1 cellular context compared by ENCODE assay signal in the genomic region with DNA sequence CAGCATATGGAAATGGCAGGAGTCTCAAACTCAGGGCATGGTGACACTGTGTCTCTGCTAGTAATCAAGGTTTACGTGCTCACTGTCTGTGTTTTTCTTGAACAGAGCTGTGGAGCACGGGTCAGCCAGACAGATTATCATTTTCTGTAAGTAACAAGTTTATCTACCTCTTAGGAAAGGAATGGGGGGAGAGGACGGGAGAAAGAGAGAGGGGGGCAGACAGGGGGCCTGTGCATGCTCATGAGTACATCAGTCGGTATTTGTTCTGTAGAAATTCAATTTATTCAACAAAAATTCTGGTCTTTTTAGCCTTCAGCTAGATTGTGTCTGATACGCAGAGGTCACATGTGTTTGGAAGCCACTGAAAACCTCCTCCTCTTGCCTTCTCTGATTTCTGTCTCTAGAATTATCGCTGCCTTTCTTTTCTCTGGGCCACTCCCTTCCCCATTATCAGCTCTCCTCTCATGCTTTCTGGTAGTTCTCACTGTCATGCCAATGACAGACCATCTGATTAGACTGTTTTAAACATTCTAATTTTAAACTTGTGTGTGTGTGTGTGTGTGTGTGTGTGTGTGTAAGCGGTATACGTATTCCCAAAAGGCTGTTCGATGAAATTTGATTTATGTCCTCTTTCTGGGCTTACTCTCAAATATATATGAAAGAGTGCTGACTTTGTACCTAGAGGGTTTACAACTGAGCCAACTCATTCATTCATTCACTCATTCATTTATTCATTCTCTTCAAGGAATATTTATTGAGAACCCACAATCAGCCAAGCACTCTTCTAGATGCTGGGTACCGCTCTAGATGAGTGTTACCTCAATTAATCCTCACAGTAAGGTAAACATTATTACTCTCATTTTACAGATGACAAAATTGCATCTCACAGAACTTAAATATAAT.
A peak's percentile ranks its signal among the peaks of the same experiment; 100 is the strongest.
TF ChIP-seq lines count a peak whose summit lies in the region.

No MANE protein-coding gene starts in this region.

TF ChIP-seq in K562, 482 proteins besides CTCF, POLR2A, EP300 and RAD21 (continued from another document and continues in another):
- TF ChIP-seq, protein P1, sequence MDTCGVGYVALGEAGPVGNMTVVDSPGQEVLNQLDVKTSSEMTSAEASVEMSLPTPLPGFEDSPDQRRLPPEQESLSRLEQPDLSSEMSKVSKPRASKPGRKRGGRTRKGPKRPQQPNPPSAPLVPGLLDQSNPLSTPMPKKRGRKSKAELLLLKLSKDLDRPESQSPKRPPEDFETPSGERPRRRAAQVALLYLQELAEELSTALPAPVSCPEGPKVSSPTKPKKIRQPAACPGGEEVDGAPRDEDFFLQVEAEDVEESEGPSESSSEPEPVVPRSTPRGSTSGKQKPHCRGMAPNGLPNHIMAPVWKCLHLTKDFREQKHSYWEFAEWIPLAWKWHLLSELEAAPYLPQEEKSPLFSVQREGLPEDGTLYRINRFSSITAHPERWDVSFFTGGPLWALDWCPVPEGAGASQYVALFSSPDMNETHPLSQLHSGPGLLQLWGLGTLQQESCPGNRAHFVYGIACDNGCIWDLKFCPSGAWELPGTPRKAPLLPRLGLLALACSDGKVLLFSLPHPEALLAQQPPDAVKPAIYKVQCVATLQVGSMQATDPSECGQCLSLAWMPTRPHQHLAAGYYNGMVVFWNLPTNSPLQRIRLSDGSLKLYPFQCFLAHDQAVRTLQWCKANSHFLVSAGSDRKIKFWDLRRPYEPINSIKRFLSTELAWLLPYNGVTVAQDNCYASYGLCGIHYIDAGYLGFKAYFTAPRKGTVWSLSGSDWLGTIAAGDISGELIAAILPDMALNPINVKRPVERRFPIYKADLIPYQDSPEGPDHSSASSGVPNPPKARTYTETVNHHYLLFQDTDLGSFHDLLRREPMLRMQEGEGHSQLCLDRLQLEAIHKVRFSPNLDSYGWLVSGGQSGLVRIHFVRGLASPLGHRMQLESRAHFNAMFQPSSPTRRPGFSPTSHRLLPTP (IDR thresholded peaks at IDR 0.05; ENCODE audit: borderline replicate concordance, extremely low read depth, insufficient read length) = no peak
- no peak for TF ChIP-seq CHD1 (IDR thresholded peaks at IDR 0.05; ENCODE audit: low read length)
- TF ChIP-seq, protein P2, sequence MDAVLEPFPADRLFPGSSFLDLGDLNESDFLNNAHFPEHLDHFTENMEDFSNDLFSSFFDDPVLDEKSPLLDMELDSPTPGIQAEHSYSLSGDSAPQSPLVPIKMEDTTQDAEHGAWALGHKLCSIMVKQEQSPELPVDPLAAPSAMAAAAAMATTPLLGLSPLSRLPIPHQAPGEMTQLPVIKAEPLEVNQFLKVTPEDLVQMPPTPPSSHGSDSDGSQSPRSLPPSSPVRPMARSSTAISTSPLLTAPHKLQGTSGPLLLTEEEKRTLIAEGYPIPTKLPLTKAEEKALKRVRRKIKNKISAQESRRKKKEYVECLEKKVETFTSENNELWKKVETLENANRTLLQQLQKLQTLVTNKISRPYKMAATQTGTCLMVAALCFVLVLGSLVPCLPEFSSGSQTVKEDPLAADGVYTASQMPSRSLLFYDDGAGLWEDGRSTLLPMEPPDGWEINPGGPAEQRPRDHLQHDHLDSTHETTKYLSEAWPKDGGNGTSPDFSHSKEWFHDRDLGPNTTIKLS (IDR thresholded peaks at IDR 0.05; ENCODE audit: borderline replicate concordance, low read depth) = no peak
- TF ChIP-seq CBX8 (IDR thresholded peaks at IDR 0.05; ENCODE audit: borderline replicate concordance, extremely low read depth, low read depth, low read length, poor library complexity, severe bottlenecking) = no peak
- TF ChIP-seq, protein P3, sequence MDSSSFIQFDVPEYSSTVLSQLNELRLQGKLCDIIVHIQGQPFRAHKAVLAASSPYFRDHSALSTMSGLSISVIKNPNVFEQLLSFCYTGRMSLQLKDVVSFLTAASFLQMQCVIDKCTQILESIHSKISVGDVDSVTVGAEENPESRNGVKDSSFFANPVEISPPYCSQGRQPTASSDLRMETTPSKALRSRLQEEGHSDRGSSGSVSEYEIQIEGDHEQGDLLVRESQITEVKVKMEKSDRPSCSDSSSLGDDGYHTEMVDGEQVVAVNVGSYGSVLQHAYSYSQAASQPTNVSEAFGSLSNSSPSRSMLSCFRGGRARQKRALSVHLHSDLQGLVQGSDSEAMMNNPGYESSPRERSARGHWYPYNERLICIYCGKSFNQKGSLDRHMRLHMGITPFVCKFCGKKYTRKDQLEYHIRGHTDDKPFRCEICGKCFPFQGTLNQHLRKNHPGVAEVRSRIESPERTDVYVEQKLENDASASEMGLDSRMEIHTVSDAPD (CRISPR knock-in tag; IDR thresholded peaks at IDR 0.05) = no peak
- no peak for TF ChIP-seq SIRT6 (IDR thresholded peaks at IDR 0.05; ENCODE audit: low read depth, low read length)
- TF ChIP-seq NRF1 (conservative IDR thresholded peaks at IDR 0.05 in 1 of 2, IDR thresholded peaks at IDR 0.05 in 1 of 2) = no peak
- TF ChIP-seq, protein P4, sequence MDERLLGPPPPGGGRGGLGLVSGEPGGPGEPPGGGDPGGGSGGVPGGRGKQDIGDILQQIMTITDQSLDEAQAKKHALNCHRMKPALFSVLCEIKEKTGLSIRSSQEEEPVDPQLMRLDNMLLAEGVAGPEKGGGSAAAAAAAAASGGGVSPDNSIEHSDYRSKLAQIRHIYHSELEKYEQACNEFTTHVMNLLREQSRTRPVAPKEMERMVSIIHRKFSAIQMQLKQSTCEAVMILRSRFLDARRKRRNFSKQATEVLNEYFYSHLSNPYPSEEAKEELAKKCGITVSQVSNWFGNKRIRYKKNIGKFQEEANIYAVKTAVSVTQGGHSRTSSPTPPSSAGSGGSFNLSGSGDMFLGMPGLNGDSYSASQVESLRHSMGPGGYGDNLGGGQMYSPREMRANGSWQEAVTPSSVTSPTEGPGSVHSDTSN (CRISPR knock-in tag; IDR thresholded peaks at IDR 0.05; ENCODE audit: low read depth) = no peak
- TF ChIP-seq, protein P4 (tag; conservative IDR thresholded peaks at IDR 0.05; ENCODE audit: low read depth) = peak; percentile 96
- TF ChIP-seq ZNF707 (CRISPR knock-in tag; conservative IDR thresholded peaks at IDR 0.05) = no peak
- TF ChIP-seq, protein P5, sequence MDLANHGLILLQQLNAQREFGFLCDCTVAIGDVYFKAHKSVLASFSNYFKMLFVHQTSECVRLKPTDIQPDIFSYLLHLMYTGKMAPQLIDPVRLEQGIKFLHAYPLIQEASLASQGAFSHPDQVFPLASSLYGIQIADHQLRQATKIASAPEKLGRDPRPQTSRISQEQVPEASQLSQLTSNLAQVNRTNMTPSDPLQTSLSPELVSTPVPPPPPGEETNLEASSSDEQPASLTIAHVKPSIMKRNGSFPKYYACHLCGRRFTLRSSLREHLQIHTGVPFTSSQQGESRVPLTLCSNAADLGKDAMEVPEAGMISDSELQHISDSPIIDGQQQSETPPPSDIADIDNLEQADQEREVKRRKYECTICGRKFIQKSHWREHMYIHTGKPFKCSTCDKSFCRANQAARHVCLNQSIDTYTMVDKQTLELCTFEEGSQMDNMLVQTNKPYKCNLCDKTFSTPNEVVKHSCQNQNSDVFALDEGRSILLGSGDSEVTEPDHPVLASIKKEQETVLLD (IDR thresholded peaks at IDR 0.05) = no peak
- peak; percentile 74; the same call in 1 of the 2 replicates for TF ChIP-seq PYGO2 (tag; IDR thresholded peaks at IDR 0.05)
- TF ChIP-seq SRSF1 (IDR thresholded peaks at IDR 0.05; ENCODE audit: low read depth, low read length) = no peak
- peak; percentile 48; the same call in 1 of the 2 replicates for TF ChIP-seq HDAC2 (IDR thresholded peaks at IDR 0.05)
- peak; percentile 67 for TF ChIP-seq MYBL2 (IDR thresholded peaks at IDR 0.05; ENCODE audit: low read depth)
- no peak for TF ChIP-seq MYBL2 (CRISPR knock-in tag; IDR thresholded peaks at IDR 0.05; ENCODE audit: borderline replicate concordance)
- TF ChIP-seq MCM5 (IDR thresholded peaks at IDR 0.05; ENCODE audit: low read depth) = no peak
- TF ChIP-seq, protein P6, sequence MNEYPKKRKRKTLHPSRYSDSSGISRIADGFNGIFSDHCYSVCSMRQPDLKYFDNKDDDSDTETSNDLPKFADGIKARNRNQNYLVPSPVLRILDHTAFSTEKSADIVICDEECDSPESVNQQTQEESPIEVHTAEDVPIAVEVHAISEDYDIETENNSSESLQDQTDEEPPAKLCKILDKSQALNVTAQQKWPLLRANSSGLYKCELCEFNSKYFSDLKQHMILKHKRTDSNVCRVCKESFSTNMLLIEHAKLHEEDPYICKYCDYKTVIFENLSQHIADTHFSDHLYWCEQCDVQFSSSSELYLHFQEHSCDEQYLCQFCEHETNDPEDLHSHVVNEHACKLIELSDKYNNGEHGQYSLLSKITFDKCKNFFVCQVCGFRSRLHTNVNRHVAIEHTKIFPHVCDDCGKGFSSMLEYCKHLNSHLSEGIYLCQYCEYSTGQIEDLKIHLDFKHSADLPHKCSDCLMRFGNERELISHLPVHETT (CRISPR knock-in tag; conservative IDR thresholded peaks at IDR 0.05 in 1 of 2, IDR thresholded peaks at IDR 0.05 in 1 of 2) = peak in 1 of 2 experiments; percentile 43; a peak in 1 of 4 replicates
- peak; percentile 14; the same call in 1 of the 2 replicates for TF ChIP-seq EHMT2 (IDR thresholded peaks at IDR 0.05)
- TF ChIP-seq, protein P7, sequence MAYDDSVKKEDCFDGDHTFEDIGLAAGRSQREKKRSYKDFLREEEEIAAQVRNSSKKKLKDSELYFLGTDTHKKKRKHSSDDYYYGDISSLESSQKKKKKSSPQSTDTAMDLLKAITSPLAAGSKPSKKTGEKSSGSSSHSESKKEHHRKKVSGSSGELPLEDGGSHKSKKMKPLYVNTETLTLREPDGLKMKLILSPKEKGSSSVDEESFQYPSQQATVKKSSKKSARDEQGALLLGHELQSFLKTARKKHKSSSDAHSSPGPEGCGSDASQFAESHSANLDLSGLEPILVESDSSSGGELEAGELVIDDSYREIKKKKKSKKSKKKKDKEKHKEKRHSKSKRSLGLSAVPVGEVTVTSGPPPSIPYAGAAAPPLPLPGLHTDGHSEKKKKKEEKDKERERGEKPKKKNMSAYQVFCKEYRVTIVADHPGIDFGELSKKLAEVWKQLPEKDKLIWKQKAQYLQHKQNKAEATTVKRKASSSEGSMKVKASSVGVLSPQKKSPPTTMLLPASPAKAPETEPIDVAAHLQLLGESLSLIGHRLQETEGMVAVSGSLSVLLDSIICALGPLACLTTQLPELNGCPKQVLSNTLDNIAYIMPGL (CRISPR knock-in tag; IDR thresholded peaks at IDR 0.05) = no peak
- TF ChIP-seq CBFA2T3 (IDR thresholded peaks at IDR 0.05) = peak; percentile 89
- no peak for TF ChIP-seq HOXB6 (CRISPR knock-in tag; IDR thresholded peaks at IDR 0.05; ENCODE audit: borderline replicate concordance)
- TF ChIP-seq HSF4 (CRISPR knock-in tag; IDR thresholded peaks at IDR 0.05; ENCODE audit: borderline replicate concordance) = peak; percentile 24; the same call in 1 of the 2 replicates
- TF ChIP-seq KDM1A (IDR thresholded peaks at IDR 0.05) = peak; percentile 66 to 85; a peak in 3 of 4 replicates
- TF ChIP-seq E2F3 (CRISPR knock-in tag; IDR thresholded peaks at IDR 0.05) = no peak
- TF ChIP-seq, protein P8, sequence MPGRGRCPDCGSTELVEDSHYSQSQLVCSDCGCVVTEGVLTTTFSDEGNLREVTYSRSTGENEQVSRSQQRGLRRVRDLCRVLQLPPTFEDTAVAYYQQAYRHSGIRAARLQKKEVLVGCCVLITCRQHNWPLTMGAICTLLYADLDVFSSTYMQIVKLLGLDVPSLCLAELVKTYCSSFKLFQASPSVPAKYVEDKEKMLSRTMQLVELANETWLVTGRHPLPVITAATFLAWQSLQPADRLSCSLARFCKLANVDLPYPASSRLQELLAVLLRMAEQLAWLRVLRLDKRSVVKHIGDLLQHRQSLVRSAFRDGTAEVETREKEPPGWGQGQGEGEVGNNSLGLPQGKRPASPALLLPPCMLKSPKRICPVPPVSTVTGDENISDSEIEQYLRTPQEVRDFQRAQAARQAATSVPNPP (IDR thresholded peaks at IDR 0.05; ENCODE audit: borderline replicate concordance, insufficient read depth, insufficient read length) = no peak
- TF ChIP-seq, protein P9, sequence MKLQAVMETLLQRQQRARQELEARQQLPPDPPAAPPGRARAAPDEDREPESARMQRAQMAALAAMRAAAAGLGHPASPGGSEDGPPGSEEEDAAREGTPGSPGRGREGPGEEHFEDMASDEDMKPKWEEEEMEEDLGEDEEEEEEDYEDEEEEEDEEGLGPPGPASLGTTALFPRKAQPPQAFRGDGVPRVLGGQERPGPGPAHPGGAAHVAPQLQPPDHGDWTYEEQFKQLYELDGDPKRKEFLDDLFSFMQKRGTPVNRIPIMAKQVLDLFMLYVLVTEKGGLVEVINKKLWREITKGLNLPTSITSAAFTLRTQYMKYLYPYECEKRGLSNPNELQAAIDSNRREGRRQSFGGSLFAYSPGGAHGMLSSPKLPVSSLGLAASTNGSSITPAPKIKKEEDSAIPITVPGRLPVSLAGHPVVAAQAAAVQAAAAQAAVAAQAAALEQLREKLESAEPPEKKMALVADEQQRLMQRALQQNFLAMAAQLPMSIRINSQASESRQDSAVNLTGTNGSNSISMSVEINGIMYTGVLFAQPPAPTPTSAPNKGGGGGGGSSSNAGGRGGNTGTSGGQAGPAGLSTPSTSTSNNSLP (IDR thresholded peaks at IDR 0.05; ENCODE audit: borderline replicate concordance, low read depth, low read length) = peak; percentile 19; the same call in 1 of the 2 replicates
- no peak for TF ChIP-seq ZKSCAN3 (CRISPR knock-in tag; IDR thresholded peaks at IDR 0.05)
- no peak for TF ChIP-seq ZNF324 (CRISPR knock-in tag; IDR thresholded peaks at IDR 0.05)
- peak; percentile 40 for TF ChIP-seq ZFP36 (IDR thresholded peaks at IDR 0.05; ENCODE audit: low read depth, low read length, partially characterized antibody)
- peak in 1 of 2 experiments; percentile 64; a peak in 2 of 4 replicates for TF ChIP-seq TRIM24 (IDR thresholded peaks at IDR 0.05)
- no peak for TF ChIP-seq ILF3 (IDR thresholded peaks at IDR 0.05; ENCODE audit: borderline replicate concordance)
- TF ChIP-seq PML (IDR thresholded peaks at IDR 0.05; ENCODE audit: low read length) = peak; percentile 26; the same call in 1 of the 2 replicates
- TF ChIP-seq NR2C2 (CRISPR knock-in tag; IDR thresholded peaks at IDR 0.05) = no peak
- TF ChIP-seq NR2C2 (tag; IDR thresholded peaks at IDR 0.05) = no peak
- TF ChIP-seq RBM22 (IDR thresholded peaks at IDR 0.05; ENCODE audit: low read depth, low read length, poor library complexity, severe bottlenecking) = no peak
- no peak for TF ChIP-seq TARDBP (IDR thresholded peaks at IDR 0.05)
- TF ChIP-seq HMGN3 (IDR thresholded peaks at IDR 0.05; ENCODE audit: borderline replicate concordance, extremely low read depth, insufficient read length, low read depth, low read length) = no peak
- TF ChIP-seq KLF6 (CRISPR knock-in tag; IDR thresholded peaks at IDR 0.05; ENCODE audit: borderline replicate concordance) = no peak
- peak; percentile 51; the same call in 1 of the 2 replicates for TF ChIP-seq POLR2AphosphoS5 (IDR thresholded peaks at IDR 0.05; ENCODE audit: control insufficient read depth, insufficient read depth, low read depth, low read length)
- TF ChIP-seq, protein P10, sequence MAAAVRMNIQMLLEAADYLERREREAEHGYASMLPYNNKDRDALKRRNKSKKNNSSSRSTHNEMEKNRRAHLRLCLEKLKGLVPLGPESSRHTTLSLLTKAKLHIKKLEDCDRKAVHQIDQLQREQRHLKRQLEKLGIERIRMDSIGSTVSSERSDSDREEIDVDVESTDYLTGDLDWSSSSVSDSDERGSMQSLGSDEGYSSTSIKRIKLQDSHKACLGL (CRISPR knock-in tag; IDR thresholded peaks at IDR 0.05; ENCODE audit: borderline replicate concordance, poor library complexity, severe bottlenecking) = no peak
- no peak for TF ChIP-seq HDAC6 (IDR thresholded peaks at IDR 0.05; ENCODE audit: low read depth, low read length)
